32 cellular contexts compared by ENCODE assay signal in genomic region chrX:122220644-122221373, GRCh38.
DNase-seq lines count a peak whose midpoint lies in the region; ATAC-seq, FAIRE-seq and TF ChIP-seq lines count a peak whose summit lies in the region.
"Had no signal": no experiment of that assay in that cellular context is flagged by ENCODE, and none has a peak within 500 bp of the region (broad histone marks: within the 10 kb centered on the region; RNA-seq: fewer than 3 reads in every experiment).

No MANE protein-coding gene starts in this region.

- 11% methylated on average over 3 of the region's 3 CpGs; no CpG with 5 or more reads in 1 of the 2 experiments for WGBS in endodermal cell (ENCODE audit: insufficient coverage in 1 of 2, insufficient read length in 1 of 2), 2 experiments

- no peaks in the 10 kb centered on the region for H3K27me3 ChIP-seq in endodermal cell (ENCODE audit: control insufficient read depth, insufficient read depth, low read length, poor library complexity, severe bottlenecking)
- H3K27me3 ChIP-seq: pancreas, uterus had no signal

- H3K4me3 ChIP-seq in endodermal cell (ENCODE audit: low read length): peak overlapping the region; percentile 80
- H3K4me3 ChIP-seq: pancreas, smooth muscle cell, thoracic aorta, uterus had no signal

- no peaks in the 10 kb centered on the region for H3K27me3 Mint-ChIP-seq in endodermal cell (ENCODE audit: insufficient read depth)
- H3K27me3 Mint-ChIP-seq: activated B cell treated with CpG ODN at 0.5 μM for 24 hours; activated CD4-positive, alpha-beta T cell treated with anti-CD3 and anti-CD28 coated beads, Interleukin-2, amount 10 ng/mL, durations not matched to agents 7 days and 5 days; activated naive CD8-positive, alpha-beta T cell; stimulated activated naive CD8-positive, alpha-beta T cell treated with anti-CD3 and anti-CD28 coated beads, Interleukin-15, amount 100 ng/mL, for 72 hours had no signal

- no peak for TF ChIP-seq CTCF in endodermal cell (conservative IDR thresholded peaks at IDR 0.05)

- DNase-seq in NCI-H82 treated with DMSO at 0.1 percent for 48 hours (lab: John Stamatoyannopoulos, UW; ENCODE audit: unreplicated experiment) (peak; percentile 56), endodermal cell (peak; percentile 93), iPS-NIHi7 (ENCODE audit: extremely low spot score) (peak; percentile 62), H54 (ENCODE audit: insufficient read length, low spot score) (no peak)
- no peak for DNase-seq in stimulated activated naive CD4-positive, alpha-beta T cell treated with Interleukin-2 at 50 U/mL for 16 hours (lab: John Stamatoyannopoulos, UW)
- DNase-seq: activated B cell treated with CpG ODN at 0.5 μM for 24 hours; activated CD4-positive, alpha-beta T cell treated with anti-CD3 and anti-CD28 coated beads, Interleukin-2, amount 10 ng/mL, durations not matched to agents 7 days and 5 days; activated effector memory CD4-positive, alpha-beta T cell treated with anti-CD3 and anti-CD28 coated beads, Interleukin-2, amount 50 U/mL, for 16 hours; activated T-cell treated with anti-CD3 and anti-CD28 coated beads, Interleukin-2, amount 50 U/mL, for 1 hour; anterior cingulate cortex; Caco-2; DMS53; effector CD4-positive, alpha-beta T cell; left colon; NCI-H1417 treated with DMSO at 0.1 percent for 48 hours; NCI-H2081; NCI-H2227 treated with DMSO at 0.1 percent for 48 hours; NCI-H526 treated with DMSO at 0.1 percent for 48 hours; pancreas; stimulated activated CD4-positive, alpha-beta T cell treated with anti-CD3 and anti-CD28 coated beads, Interleukin-1b, Interleukin-23, amount 100 ng/mL, for 48 hours; stimulated activated naive CD8-positive, alpha-beta T cell treated with anti-CD3 and anti-CD28 coated beads, Interleukin-15, amount 100 ng/mL, for 72 hours; T-cell; uterus had no signal

- H3K9me3 ChIP-seq in ES-I3 (ENCODE audit: control insufficient read depth, insufficient read depth, low read length) (peaks cover 4% of the 10 kb centered on the region; the same call in 1 of the 2 replicates), endodermal cell (ENCODE audit: control insufficient read depth, low read length) (peaks cover 3% of the 10 kb centered on the region)
- H3K9me3 ChIP-seq: Caco-2, pancreas, thoracic aorta, uterus had no signal

- H3K4me1 ChIP-seq in ES-I3 (ENCODE audit: insufficient read depth, low read length) (peaks cover 30% of the 10 kb centered on the region), endodermal cell (ENCODE audit: control insufficient read depth, insufficient read depth, low read length) (no peaks in the 10 kb centered on the region)
- H3K4me1 ChIP-seq: Caco-2, pancreas, uterus had no signal

- no peak for FAIRE-seq in H54 (lab: Jason Lieb, UNC)
- FAIRE-seq: G401.6, pancreas had no signal

- TF ChIP-seq POLR2A in H54 (IDR thresholded peaks at IDR 0.05; ENCODE audit: low read depth, low read length): no peak

- peaks cover 25% of the 10 kb centered on the region for H3K36me3 Mint-ChIP-seq in endodermal cell (ENCODE audit: low read depth)
- H3K36me3 Mint-ChIP-seq: activated naive CD8-positive, alpha-beta T cell; CD14-positive monocyte; T-cell had no signal

- no peaks in the 10 kb centered on the region for H3K9me3 Mint-ChIP-seq in endodermal cell
- H3K9me3 Mint-ChIP-seq: activated B cell treated with CpG ODN at 0.5 μM for 24 hours; activated CD4-positive, alpha-beta T cell treated with anti-CD3 and anti-CD28 coated beads, Interleukin-2, amount 10 ng/mL, durations not matched to agents 7 days and 5 days; nephron had no signal

- H3K9ac ChIP-seq in ES-I3 (ENCODE audit: low read depth, low read length): peak overlapping the region; percentile 27
- peak overlapping the region; percentile 49 for H3K9ac ChIP-seq in endodermal cell (ENCODE audit: extremely low read depth, low read length, poor library complexity, severe bottlenecking)

- peak overlapping the region; percentile 63 for H3K27ac ChIP-seq in endodermal cell (ENCODE audit: low read depth, low read length)
- H3K27ac ChIP-seq: pancreas, thoracic aorta, uterus had no signal

- ATAC-seq in HG03039 (IDR thresholded peaks at IDR 0.05; ENCODE audit: unreplicated experiment): no peak
- no peak for ATAC-seq in HG03159 (IDR thresholded peaks at IDR 0.05; ENCODE audit: unreplicated experiment)
- ATAC-seq: left colon; pancreas; stimulated activated naive CD8-positive, alpha-beta T cell treated with anti-CD3 and anti-CD28 coated beads, Interleukin-15, amount 100 ng/mL, for 72 hours; T-cell had no signal

- H3K4me1 Mint-ChIP-seq in endodermal cell: peaks cover 46% of the 10 kb centered on the region
- H3K4me1 Mint-ChIP-seq: activated B cell treated with CpG ODN at 0.5 μM for 24 hours; activated CD4-positive, alpha-beta T cell treated with anti-CD3 and anti-CD28 coated beads, Interleukin-2, amount 10 ng/mL, durations not matched to agents 7 days and 5 days; CD14-positive monocyte; nephron; stimulated activated naive CD8-positive, alpha-beta T cell treated with anti-CD3 and anti-CD28 coated beads, Interleukin-15, amount 100 ng/mL, for 72 hours; T-cell had no signal

- H3K27ac Mint-ChIP-seq in endodermal cell: peak overlapping the region; percentile 96
- H3K27ac Mint-ChIP-seq: activated B cell treated with CpG ODN at 0.5 μM for 24 hours; activated CD4-positive, alpha-beta T cell treated with anti-CD3 and anti-CD28 coated beads, Interleukin-2, amount 10 ng/mL, durations not matched to agents 7 days and 5 days; activated naive CD8-positive, alpha-beta T cell; nephron; T-cell had no signal

- H3K4me3 Mint-ChIP-seq in endodermal cell: peak overlapping the region; percentile 92
- H3K4me3 Mint-ChIP-seq: activated B cell treated with CpG ODN at 0.5 μM for 24 hours; activated CD4-positive, alpha-beta T cell treated with anti-CD3 and anti-CD28 coated beads, Interleukin-2, amount 10 ng/mL, durations not matched to agents 7 days and 5 days; activated naive CD8-positive, alpha-beta T cell; CD14-positive monocyte; nephron; stimulated activated naive CD8-positive, alpha-beta T cell treated with anti-CD3 and anti-CD28 coated beads, Interleukin-15, amount 100 ng/mL, for 72 hours; T-cell had no signal

- H3K36me3 ChIP-seq in ES-I3 (ENCODE audit: insufficient read depth, low read length): no peaks in the 10 kb centered on the region; the same call in none of the 2 replicates
- H3K36me3 ChIP-seq in endodermal cell (ENCODE audit: control insufficient read depth, insufficient read depth, low read length): no peaks in the 10 kb centered on the region
- H3K36me3 ChIP-seq: pancreas, thoracic aorta, uterus had no signal

Comparison
In these comparisons a context has a peak if more than half of its experiments do, and no peak if none do; other contexts are left out.
1. DNase-seq: peak in NCI-H82 treated with DMSO at 0.1 percent for 48 hours (single experiment), endodermal cell (single experiment) and iPS-NIHi7 (single experiment); none in stimulated activated naive CD4-positive, alpha-beta T cell treated with Interleukin-2 at 50 U/mL for 16 hours (single experiment) and H54 (single experiment).